In genomic region chr2:241772063-241772499, GRCh38 we compare ENCODE assay signal across 12 cellular contexts. TPM values are rescaled to one million over a fixed set of nuclear protein-coding genes. Genes with fewer than 3 reads are reported as not detected.
DNase-seq lines count a peak whose midpoint lies in the region; ATAC-seq lines count a peak whose summit lies in the region.
"Had no signal": no experiment of that assay in that cellular context is flagged by ENCODE, and none has a peak within 500 bp of the region (broad histone marks: within the 10 kb centered on the region; RNA-seq: fewer than 3 reads in every experiment).

No MANE protein-coding gene starts in this region.

- peak; percentile 31 for DNase-seq in ELF-1 (ENCODE audit: low read depth, low spot score)
- peak; percentile 77 for DNase-seq in Karpas-422
- no peak for DNase-seq in activated T-cell treated with anti-CD3 and anti-CD28 coated beads, Interleukin-2, amount 50 U/mL, for 4 hours
- peak in 5 of 10 donors; percentile 27 to 53 (median 42) for DNase-seq in naive thymus-derived CD8-positive, alpha-beta T cell
- no peak for DNase-seq in C1 segment of cervical spinal cord (lab: John Stamatoyannopoulos, UW)
- no peak for DNase-seq in kidney glomerular epithelial cell (lab: John Stamatoyannopoulos, UW)
- DNase-seq: mammary epithelial cell had no signal

- H3K27me3 Mint-ChIP-seq in activated T-cell treated with anti-CD3 and anti-CD28 coated beads, Interleukin-2, amount 50 U/mL, for 4 hours (ENCODE audit: low read depth) = no peaks in the 10 kb centered on the region
- H3K27me3 Mint-ChIP-seq in naive thymus-derived CD8-positive, alpha-beta T cell = peaks cover 0 to 3% (median 0%) of the 10 kb centered on the region in 5 donors

- peak overlapping the region; percentile 51 for H3K9ac ChIP-seq in Karpas-422 (ENCODE audit: low read length)

- no peaks in the 10 kb centered on the region for H3K36me3 Mint-ChIP-seq in activated T-cell treated with anti-CD3 and anti-CD28 coated beads, Interleukin-2, amount 50 U/mL, for 4 hours (ENCODE audit: insufficient read depth)
- H3K36me3 Mint-ChIP-seq in naive thymus-derived CD8-positive, alpha-beta T cell = no peaks in the 10 kb centered on the region

- peak overlapping the region; percentile 57 for H3K4me2 ChIP-seq in Karpas-422 (ENCODE audit: low read depth, low read length, poor library complexity, severe bottlenecking)

- no peaks in the 10 kb centered on the region for H3K9me3 ChIP-seq in Karpas-422 (ENCODE audit: low read length)

- H3K27ac Mint-ChIP-seq in naive thymus-derived CD8-positive, alpha-beta T cell = peak overlapping the region; percentile 12 to 89 (median 76)

- peak overlapping the region; percentile 64 for H3K27ac ChIP-seq in Karpas-422 (ENCODE audit: low read length)

- no peak overlapping the region for H2AFZ ChIP-seq in Karpas-422 (ENCODE audit: low read length)

- H3K36me3 ChIP-seq in Karpas-422 (ENCODE audit: insufficient read depth, low read length) = no peaks in the 10 kb centered on the region

- POLR2A ChIA-PET in naive thymus-derived CD8-positive, alpha-beta T cell (lab: Charles Lee) = interaction anchor here (1.4 kb wide), 1 partner anchor 96 kb away, joined by 4 read pairs; no protein-coding TSS in a partner anchor

- H3K4me3 ChIP-seq in Karpas-422 (ENCODE audit: low read length) = peak overlapping the region; percentile 29; the same call in 1 of the 2 replicates
- H3K4me3 ChIP-seq: skin epidermis had no signal

- no peaks in the 10 kb centered on the region for H3K9me2 ChIP-seq in Karpas-422 (replicated peaks; ENCODE audit: insufficient read depth, low read length)

- peak in 1 of 2 donors; percentile 22 for ATAC-seq in activated T-cell treated with anti-CD3 and anti-CD28 coated beads, Interleukin-2, amount 50 U/mL, for 4 hours
- peak in 1 of 2 donors; percentile 45 for ATAC-seq in naive thymus-derived CD8-positive, alpha-beta T cell
- ATAC-seq in HG02970 (IDR thresholded peaks at IDR 0.05; ENCODE audit: low FRiP score, unreplicated experiment) (no peak), HG03097 (IDR thresholded peaks at IDR 0.05; ENCODE audit: low FRiP score, unreplicated experiment) (no peak)

- peaks cover 21% of the 10 kb centered on the region for H3K4me1 ChIP-seq in Karpas-422 (ENCODE audit: low read length)

- H3K9me3 Mint-ChIP-seq in activated T-cell treated with anti-CD3 and anti-CD28 coated beads, Interleukin-2, amount 50 U/mL, for 4 hours = no peaks in the 10 kb centered on the region
- no peaks in the 10 kb centered on the region for H3K9me3 Mint-ChIP-seq in naive thymus-derived CD8-positive, alpha-beta T cell

- no peaks in the 10 kb centered on the region for H3K27me3 ChIP-seq in Karpas-422 (ENCODE audit: low read length)

- H3K79me2 ChIP-seq in Karpas-422 (ENCODE audit: low read length) = no peaks in the 10 kb centered on the region

- no peaks in the 10 kb centered on the region; the same call in 1 of the 2 replicates for H4K20me1 ChIP-seq in Karpas-422 (ENCODE audit: insufficient read depth, low read depth, low read length)

- H3K4me1 Mint-ChIP-seq in activated T-cell treated with anti-CD3 and anti-CD28 coated beads, Interleukin-2, amount 50 U/mL, for 4 hours (ENCODE audit: low read depth) = peaks cover 12% of the 10 kb centered on the region
- H3K4me1 Mint-ChIP-seq in naive thymus-derived CD8-positive, alpha-beta T cell = peaks cover 7 to 20% (median 15%) of the 10 kb centered on the region in 4 donors

- H3K4me3 Mint-ChIP-seq in activated T-cell treated with anti-CD3 and anti-CD28 coated beads, Interleukin-2, amount 50 U/mL, for 4 hours = peak overlapping the region; percentile 48
- peak overlapping the region; percentile 35 to 82 (median 61) for H3K4me3 Mint-ChIP-seq in naive thymus-derived CD8-positive, alpha-beta T cell

RNA-seq across cellular contexts. Expression of gene GAL3ST2, which starts 4.5 kb away (rescaled TPM):
- total RNA-seq in Karpas-422 (2014; rRNA removed; shearing (Covaris generic); ENCODE audit: low replicate concordance) = not detected in 2 replicates
- under 1 TPM in 2 of 3 donors, not detected in 1; 0.23 to 0.33 TPM for total RNA-seq in activated T-cell treated with anti-CD3 and anti-CD28 coated beads, Interleukin-2, amount 50 U/mL, for 4 hours
- total RNA-seq in naive thymus-derived CD8-positive, alpha-beta T cell = not detected
- not detected for polyA plus RNA-seq in naive thymus-derived CD8-positive, alpha-beta T cell
- total RNA-seq: Daoy, H4, mammary epithelial cell had no signal
- polyA plus RNA-seq: mammary epithelial cell had no signal

RNA-seq across cellular contexts. Expression of gene NEU4, which starts 36.9 kb away (rescaled TPM):
- total RNA-seq in Karpas-422 (2014; rRNA removed; shearing (Covaris generic); ENCODE audit: low replicate concordance) = not detected in 2 replicates
- total RNA-seq in activated T-cell treated with anti-CD3 and anti-CD28 coated beads, Interleukin-2, amount 50 U/mL, for 4 hours = under 1 TPM in 1 of 3 donors, not detected in 2; 0.65 TPM
- total RNA-seq in naive thymus-derived CD8-positive, alpha-beta T cell = not detected
- polyA plus RNA-seq in naive thymus-derived CD8-positive, alpha-beta T cell = not detected
- total RNA-seq: Daoy, H4, mammary epithelial cell had no signal
- polyA plus RNA-seq: mammary epithelial cell had no signal

RNA-seq across cellular contexts. Expression of gene D2HGDH, which starts 37.7 kb away (rescaled TPM):
- 21.2 and 35.9 TPM in 2 replicates for total RNA-seq in Karpas-422 (2014; rRNA removed; shearing (Covaris generic); ENCODE audit: low replicate concordance)
- 10 to 100 TPM; 13.9 to 22.5 (median 18.7) TPM for total RNA-seq in activated T-cell treated with anti-CD3 and anti-CD28 coated beads, Interleukin-2, amount 50 U/mL, for 4 hours
- total RNA-seq in naive thymus-derived CD8-positive, alpha-beta T cell = 10 to 100 TPM; 47.6 to 51.6 TPM
- 1 to 10 TPM; 1.5 to 6.8 (median 2.7) TPM for polyA plus RNA-seq in naive thymus-derived CD8-positive, alpha-beta T cell

Comparison
In these comparisons a context has a peak if more than half of its experiments do, and no peak if none do; other contexts are left out.
1. DNase-seq: peak in ELF-1 (single experiment) and Karpas-422 (single experiment); none in activated T-cell treated with anti-CD3 and anti-CD28 coated beads, Interleukin-2, amount 50 U/mL, for 4 hours (single experiment), C1 segment of cervical spinal cord (0 of 14) and kidney glomerular epithelial cell (single experiment).